In the genomic region with DNA sequence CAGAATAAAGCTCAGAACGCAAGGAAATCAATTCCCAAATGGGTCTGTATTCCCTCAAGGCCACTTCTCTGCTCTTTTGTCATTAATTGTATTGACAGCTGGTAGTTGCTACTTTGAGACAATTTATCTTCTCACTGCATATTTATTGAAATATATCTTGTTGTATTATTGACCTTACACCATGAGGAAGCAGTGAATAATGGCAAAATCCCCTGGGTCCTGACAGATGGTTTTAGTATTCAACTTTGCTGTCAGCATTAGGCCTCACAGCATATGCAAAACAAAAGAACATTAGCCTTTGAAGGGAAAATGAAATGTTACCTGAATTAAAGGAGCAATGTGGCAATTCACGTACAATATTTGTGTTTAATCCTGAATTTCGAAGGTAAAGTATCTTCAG, we compare ENCODE assay signal across 20 cellular contexts.
"Had no signal": no experiment of that assay in that cellular context is flagged by ENCODE, and none has a peak within 500 bp of the region (broad histone marks: within the 10 kb centered on the region; RNA-seq: fewer than 3 reads in every experiment).

No MANE protein-coding gene starts in this region.

- H3K27ac ChIP-seq: brain microvascular endothelial cell, esophagus squamous epithelium, left ventricle myocardium inferior, right atrium auricular region, tibial artery had no signal

- H3K9me3 ChIP-seq: esophagus squamous epithelium, left ventricle myocardium inferior, right atrium auricular region, tibial artery had no signal

- H3K36me3 ChIP-seq: brain microvascular endothelial cell, esophagus squamous epithelium, left ventricle myocardium inferior, right atrium auricular region, tibial artery had no signal

- DNase-seq: activated CD4-positive, alpha-beta T cell treated with anti-CD3 and anti-CD28 coated beads for 48 hours; activated CD8-positive, alpha-beta memory T cell treated with anti-CD3 and anti-CD28 coated beads, Interleukin-2, amount 50 U/mL, for 4 hours; activated CD8-positive, alpha-beta T cell treated with anti-CD3 and anti-CD28 coated beads, Interleukin-2, amount 10 ng/mL, durations not matched to agents 7 days and 5 days; activated gamma-delta T cell treated with Interleukin-2 at 50 U/mL for 16 hours; activated naive CD8-positive, alpha-beta T cell treated with anti-CD3 and anti-CD28 coated beads, Interleukin-2, amount 10 ng/mL, durations not matched to agents 7 days and 5 days; brain microvascular endothelial cell; cortex of kidney; effector CD4-positive, alpha-beta T cell; esophagus squamous epithelium; foreskin fibroblast; hypothalamus; kidney; left ventricle myocardium inferior; naive thymus-derived CD8-positive, alpha-beta T cell; stimulated activated CD4-positive, alpha-beta T cell treated with anti-CD3 and anti-CD28 coated beads, Interleukin-15, amount 100 ng/mL, for 24 hours; stimulated activated CD4-positive, alpha-beta T cell treated with anti-CD3 and anti-CD28 coated beads, Interleukin-4, amount 100 ng/mL, for 1 hour; stimulated activated naive CD4-positive, alpha-beta T cell; tibial artery had no signal

- H3K4me3 ChIP-seq: esophagus squamous epithelium, left ventricle myocardium inferior, right atrium auricular region, tibial artery had no signal

- H3K4me1 ChIP-seq: esophagus squamous epithelium, left ventricle myocardium inferior, right atrium auricular region, tibial artery had no signal

- H3K27me3 ChIP-seq: brain microvascular endothelial cell, esophagus squamous epithelium, right atrium auricular region, tibial artery had no signal

- ATAC-seq: activated CD8-positive, alpha-beta T cell treated with anti-CD3 and anti-CD28 coated beads, Interleukin-2, amount 10 ng/mL, durations not matched to agents 7 days and 5 days; naive thymus-derived CD8-positive, alpha-beta T cell; WTC11 had no signal
